ENCODE assay signal across 8 cellular contexts in the genomic region with DNA sequence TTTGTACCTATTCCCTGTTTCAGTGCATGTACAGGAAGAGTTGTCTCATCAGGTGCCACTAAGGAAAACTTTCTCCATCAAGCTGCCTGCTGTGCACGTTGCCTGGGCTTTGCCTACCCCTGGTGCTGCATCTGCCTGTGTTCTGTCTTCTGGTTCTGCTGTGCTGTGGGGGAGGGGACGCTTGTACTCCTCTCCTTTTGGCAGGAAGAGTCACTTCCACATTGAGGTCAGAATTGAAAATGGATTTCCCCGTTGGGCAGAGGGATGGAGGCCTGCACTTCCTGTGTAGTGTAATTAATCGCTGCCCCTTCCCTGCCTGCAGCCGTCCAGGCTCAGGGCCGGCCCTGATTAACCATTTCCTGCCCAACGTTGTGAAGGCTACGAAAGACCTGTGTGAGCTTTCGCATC.
DNase-seq lines count a peak whose midpoint lies in the region; ATAC-seq, FAIRE-seq and TF ChIP-seq lines count a peak whose summit lies in the region.

No MANE protein-coding gene starts in this region.

- no peak overlapping the region for H3K4me3 ChIP-seq in psoas muscle
- H3K4me3 ChIP-seq in small intestine (ENCODE audit: low read depth in 1 of 2, low read length in 2 of 2): no peak overlapping the region

- DNase-seq in ELF-1 (ENCODE audit: low read depth, low spot score) (peak; percentile 71), RKO (ENCODE audit: low spot score) (peak; percentile 12), fibroblast of peridontal ligament (ENCODE audit: extremely low read depth) (peak; percentile 42), psoas muscle (peak; percentile 62 to 78), small intestine (no peak)
- DNase-seq in effector CD4-positive, alpha-beta T cell: no peak

- no peaks in the 10 kb centered on the region for H3K9me3 ChIP-seq in psoas muscle
- H3K9me3 ChIP-seq in small intestine (ENCODE audit: control insufficient read depth, low read depth): no peaks in the 10 kb centered on the region

- H3K4me1 ChIP-seq in psoas muscle (peaks cover 52% of the 10 kb centered on the region), small intestine (ENCODE audit: control insufficient read depth in 2 of 2, insufficient read depth in 1 of 2, low read depth in 1 of 2, low read length in 1 of 2) (no peaks in the 10 kb centered on the region)

- no peak for TF ChIP-seq CTCF in psoas muscle (IDR thresholded peaks at IDR 0.05)

- intact Hi-C loops in psoas muscle (cut with DNase I): loop anchor here in 1 of 2 donors (10.0 kb wide), 1 partner anchor 356 kb away; no protein-coding TSS in a partner anchor

- H3K27ac ChIP-seq in psoas muscle: peak overlapping the region; percentile 73
- no peak overlapping the region for H3K27ac ChIP-seq in small intestine (ENCODE audit: low read depth in 1 of 2, low read length in 1 of 2)

- H3K27me3 ChIP-seq in psoas muscle (ENCODE audit: insufficient read depth in 3 of 3, low read length in 2 of 3): no peaks in the 10 kb centered on the region
- H3K27me3 ChIP-seq in small intestine (ENCODE audit: control insufficient read depth in 2 of 2, insufficient read depth in 2 of 2, low read length in 2 of 2): no peaks in the 10 kb centered on the region

- ATAC-seq in GM21825 (IDR thresholded peaks at IDR 0.05; ENCODE audit: unreplicated experiment): peak; percentile 43
- peak; percentile 47 to 65 (median 51) for ATAC-seq in psoas muscle
- no peak for ATAC-seq in GM21360 (IDR thresholded peaks at IDR 0.05; ENCODE audit: unreplicated experiment)

- 17 to 19% (median 17%) methylated on average over 9 of the region's 9 CpGs for WGBS in psoas muscle, 3 donors
- WGBS in small intestine, 3 donors: 23 to 37% (median 33%) methylated on average over 9 of the region's 9 CpGs

- H3K36me3 ChIP-seq in psoas muscle (ENCODE audit: insufficient read depth in 1 of 2, low read depth in 1 of 2): no peaks in the 10 kb centered on the region
- H3K36me3 ChIP-seq in small intestine (ENCODE audit: control insufficient read depth in 2 of 2, insufficient read depth in 2 of 2, low read length in 2 of 2): no peaks in the 10 kb centered on the region

- FAIRE-seq in small intestine (lab: Jason Lieb, UNC): no peak

Comparison
In these comparisons a context has a peak if more than half of its experiments do, and no peak if none do; other contexts are left out.
1. DNase-seq: peak in ELF-1 (single experiment), RKO (single experiment), fibroblast of peridontal ligament (single experiment) and psoas muscle (2 of 2); none in small intestine (single experiment) and effector CD4-positive, alpha-beta T cell (single experiment).